20 cellular contexts compared by ENCODE assay signal in genomic region chr2:179435021-179435420, GRCh38.
"Had no signal": no experiment of that assay in that cellular context is flagged by ENCODE, and none has a peak within 500 bp of the region (broad histone marks: within the 10 kb centered on the region; RNA-seq: fewer than 3 reads in every experiment).

No MANE protein-coding gene starts in this region.

- H3K27me3 ChIP-seq: gastrocnemius medialis, right atrium auricular region, testis, vagina had no signal

- DNase-seq: activated CD4-positive, alpha-beta memory T cell treated with anti-CD3 and anti-CD28 coated beads, Interleukin-2, amount 10 ng/mL, durations not matched to agents 7 days and 5 days; activated CD4-positive, alpha-beta T cell treated with anti-CD3 and anti-CD28 coated beads, Interleukin-2, amount 10 ng/mL, durations not matched to agents 24 days and 14 days; activated effector memory CD4-positive, alpha-beta T cell treated with anti-CD3 and anti-CD28 coated beads, Interleukin-2, amount 50 U/mL, for 16 hours; activated naive CD4-positive, alpha-beta T cell treated with anti-CD3 and anti-CD28 coated beads, Interleukin-2, amount 10 ng/mL, durations not matched to agents 7 days and 5 days; activated naive CD8-positive, alpha-beta T cell treated with anti-CD3 and anti-CD28 coated beads, Interleukin-2, amount 50 U/mL, for 24 hours; anterior cingulate cortex; effector CD4-positive, alpha-beta T cell; erythroblast; gastrocnemius medialis; hippocampal formation; left ventricle myocardium inferior; mammary epithelial cell; natural killer cell; psoas muscle; stimulated activated naive B cell treated with anti-CD40 and anti-IgM and Interleukin-4, amounts not matched to agents 10 μg/mL and 1 μg/mL and 100 μg/mL, for 72 hours; testis; trophoblast cell had no signal

- H3K9me3 ChIP-seq: gastrocnemius medialis, left ventricle myocardium inferior, psoas muscle, right atrium auricular region, testis, vagina had no signal

- H3K4me3 ChIP-seq: gastrocnemius medialis, left ventricle myocardium inferior, psoas muscle, right atrium auricular region, skin epidermis, testis, vagina had no signal

- H3K36me3 ChIP-seq: gastrocnemius medialis, left ventricle myocardium inferior, right atrium auricular region, vagina had no signal

- H3K4me1 ChIP-seq: gastrocnemius medialis, left ventricle myocardium inferior, psoas muscle, right atrium auricular region, testis, vagina had no signal

- H3K27ac ChIP-seq: gastrocnemius medialis, left ventricle myocardium inferior, psoas muscle, right atrium auricular region, skin epidermis, testis, vagina had no signal
